Comparison of ENCODE assay signal across 16 cellular contexts in the genomic region with DNA sequence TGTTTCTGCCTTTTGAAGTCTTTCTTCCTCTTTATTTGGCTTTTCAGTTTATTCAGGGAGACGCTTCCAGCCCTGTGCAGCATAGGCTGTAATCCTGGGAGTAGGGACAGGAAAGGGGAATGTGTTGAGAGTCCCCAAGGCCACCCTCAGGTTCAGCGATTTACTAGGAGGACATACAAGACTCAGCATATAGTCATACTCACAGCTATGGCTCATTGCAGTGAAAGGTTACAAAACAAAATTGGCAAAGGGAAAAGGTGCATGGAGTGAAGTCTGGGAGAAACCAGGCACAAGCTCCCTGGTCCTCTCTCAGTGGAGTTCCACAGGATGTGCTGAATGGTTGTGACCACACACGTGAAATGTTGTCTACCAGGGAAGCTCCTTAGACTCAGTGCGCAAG. TPM values are rescaled to one million over a fixed set of nuclear protein-coding genes. Genes with fewer than 3 reads are reported as not detected.
A peak's percentile ranks its signal among the peaks of the same experiment; 100 is the strongest.
DNase-seq lines count a peak whose midpoint lies in the region; ATAC-seq and TF ChIP-seq lines count a peak whose summit lies in the region.
"Had no signal": no experiment of that assay in that cellular context is flagged by ENCODE, and none has a peak within 500 bp of the region (broad histone marks: within the 10 kb centered on the region; RNA-seq: fewer than 3 reads in every experiment).

No MANE protein-coding gene starts in this region.

- CTCF ChIA-PET in PC-3 (lab: Charles Lee) = interaction anchor here (0.6 to 1.4 kb wide), 2 partner anchors 18 to 91 kb away, joined by 4 to 6 read pairs; no protein-coding TSS in a partner anchor

- H4K20me1 ChIP-seq in PC-3 (ENCODE audit: low read length) = peaks cover 6% of the 10 kb centered on the region; the same call in 1 of the 2 replicates

- peaks cover 79% of the 10 kb centered on the region for H3K79me2 ChIP-seq in PC-3 (ENCODE audit: low read length)

- peak overlapping the region; percentile 41 for H3K4me2 ChIP-seq in PC-3 (ENCODE audit: low read length)

- H3K27me3 Mint-ChIP-seq in HFFc6 (ENCODE audit: insufficient read depth) = peaks cover 41% of the 10 kb centered on the region

- H3K27ac ChIP-seq in heart left ventricle (peak overlapping the region; percentile 6 to 92 (median 54)), PC-3 (ENCODE audit: low read length) (no peak overlapping the region), temporal lobe (ENCODE audit: low read depth, low read length) (peak overlapping the region; percentile 13)
- H3K27ac ChIP-seq: 22Rv1, SK-N-MC had no signal

- H3K36me3 Mint-ChIP-seq in HFFc6 (ENCODE audit: low read depth) = no peaks in the 10 kb centered on the region

- no TSS peak for BruUV-seq in PC-3 (replicated peaks; lab: Mats Ljungman, UMichigan)

- no peak overlapping the region for H3K27ac Mint-ChIP-seq in HFFc6

- H3K4me1 ChIP-seq in heart left ventricle (peaks cover 0 to 58% (median 29%) of the 10 kb centered on the region in 12 donors), PC-3 (ENCODE audit: insufficient read depth, low read length) (peaks cover 31% of the 10 kb centered on the region)

- TF ChIP-seq POLR2A in heart left ventricle (IDR thresholded peaks at IDR 0.05) = no peak

- DNase-seq in heart left ventricle (no peak), cardiac septum (ENCODE audit: low spot score) (no peak), PC-3 (peak; percentile 75), epithelial cell of esophagus (ENCODE audit: low read depth) (peak; percentile 8), NCI-H1694 treated with DMSO at 0.1 percent for 48 hours (lab: John Stamatoyannopoulos, UW) (no peak), HFFc6 (no peak)
- no peak for DNase-seq in activated CD8-positive, alpha-beta memory T cell treated with anti-CD3 and anti-CD28 coated beads for 24 hours
- DNase-seq: Calu3, DMS79 treated with DMSO at 0.1 percent for 48 hours, MG63, NCI-H2029, NCI-H446 treated with DMSO at 0.1 percent for 48 hours, SIG-M5 had no signal

- peaks cover 0 to 3% (median 0%) of the 10 kb centered on the region in 9 donors for H3K27me3 ChIP-seq in heart left ventricle
- H3K27me3 ChIP-seq in PC-3 (ENCODE audit: low read length) = no peaks in the 10 kb centered on the region
- H3K27me3 ChIP-seq: MG63 had no signal

- TF ChIP-seq CTCF in heart left ventricle (IDR thresholded peaks at IDR 0.05) (no peak), PC-3 (conservative IDR thresholded peaks at IDR 0.05; ENCODE audit: low read depth, low read length) (no peak), epithelial cell of esophagus (IDR thresholded peaks at IDR 0.05; ENCODE audit: insufficient read depth, low read depth, low read length, missing control alignments) (no peak), HFFc6 (IDR thresholded peaks at IDR 0.05) (no peak)

- ATAC-seq in heart left ventricle (peak in 2 of 4 donors; percentile 7 to 21), PC-3 (peak; percentile 73)

- intact Hi-C loops in heart left ventricle (cut with DNase I) (loop anchor here in 1 of 10 donors (10.0 kb wide), 1 partner anchor 53 kb away; a partner anchor contains a TSS), cardiac septum (cut with DNase I) (no loop called here), PC-3 (cut with micrococcal nuclease) (loop anchor here (1.0 kb wide), 1 partner anchor 58 kb away; no protein-coding TSS in a partner anchor)

- H3K9me3 ChIP-seq in heart left ventricle (no peaks in the 10 kb centered on the region), PC-3 (ENCODE audit: low read length) (no peaks in the 10 kb centered on the region)
- H3K9me3 ChIP-seq: MG63 had no signal

- H3K9ac ChIP-seq in PC-3 (ENCODE audit: low read length) = no peak overlapping the region

- no peaks in the 10 kb centered on the region for H3F3A ChIP-seq in PC-3 (ENCODE audit: low read length, unreplicated experiment)

- H2AFZ ChIP-seq in PC-3 (ENCODE audit: low read length) = no peak overlapping the region

- H3K4me3 ChIP-seq in heart left ventricle (no peak overlapping the region), PC-3 (ENCODE audit: low read length) (no peak overlapping the region), epithelial cell of esophagus (ENCODE audit: low read length) (no peak overlapping the region)
- H3K4me3 ChIP-seq: MG63, SK-N-MC had no signal

- H3K9me2 ChIP-seq in PC-3 (replicated peaks; ENCODE audit: low read length) = no peaks in the 10 kb centered on the region

- H3K4me3 Mint-ChIP-seq in HFFc6 = no peak overlapping the region

- H3K4me1 Mint-ChIP-seq in HFFc6 (ENCODE audit: low read depth) = no peaks in the 10 kb centered on the region

- POLR2A ChIA-PET in PC-3 (lab: Charles Lee; ENCODE audit: unreplicated experiment) = no interaction called here

- no peaks in the 10 kb centered on the region for H3K36me3 ChIP-seq in heart left ventricle
- H3K36me3 ChIP-seq in PC-3 (ENCODE audit: low read depth, low read length) = no peaks in the 10 kb centered on the region
- H3K36me3 ChIP-seq: MG63 had no signal

- WGBS in heart left ventricle, 4 donors = 60 to 71% (median 69%) methylated on average over 4 of the region's 4 CpGs

- no peaks in the 10 kb centered on the region for H3K9me3 Mint-ChIP-seq in HFFc6

RNA-seq across cellular contexts. Expression of a gene that starts 49.6 kb away (rescaled TPM):
- total RNA-seq in heart left ventricle (100 to 1,000 TPM in 1 of 9 donors, 10 to 100 TPM in 8; 61.1 to 100 (median 84.1) TPM), cardiac septum (79.5 TPM), PC-3 (2014; rRNA removed) (82.9 and 93.2 TPM in 2 replicates), temporal lobe (233 TPM)
- polyA plus RNA-seq in heart left ventricle = 100 to 1,000 TPM in 1 of 2 donors, 10 to 100 TPM in 1; 48.6 to 118 TPM
- total RNA-seq in HFFc6 (2021; fragmentation: NEBNext Ultra II Directional; extraction: Animal tissue kit (Norgen Biotek cat#: 25700)) = 10 to 100 TPM; 58.5 to 66.6 (median 60.6) TPM

RNA-seq across cellular contexts. Expression of a gene that starts 55.0 kb away (rescaled TPM):
- total RNA-seq in heart left ventricle (10 to 100 TPM; 38.3 to 89.0 (median 53.2) TPM), cardiac septum (30.7 TPM), PC-3 (2014; rRNA removed) (3.8 and 4.0 TPM in 2 replicates), temporal lobe (13.3 TPM)
- 10 to 100 TPM; 11.9 to 22.2 TPM for polyA plus RNA-seq in heart left ventricle
- under 1 TPM; 0.11 to 0.40 (median 0.20) TPM for total RNA-seq in HFFc6 (2021; fragmentation: NEBNext Ultra II Directional; extraction: Animal tissue kit (Norgen Biotek cat#: 25700))

Comparison
In these comparisons a context has a peak if more than half of its experiments do, and no peak if none do; other contexts are left out.
1. DNase-seq: peak in PC-3 (single experiment) and epithelial cell of esophagus (single experiment); none in heart left ventricle (0 of 5), cardiac septum (single experiment), NCI-H1694 treated with DMSO at 0.1 percent for 48 hours (single experiment), HFFc6 (single experiment) and activated CD8-positive, alpha-beta memory T cell treated with anti-CD3 and anti-CD28 coated beads for 24 hours (single experiment).